Comparison of ENCODE assay signal across 16 cellular contexts in the genomic region with DNA sequence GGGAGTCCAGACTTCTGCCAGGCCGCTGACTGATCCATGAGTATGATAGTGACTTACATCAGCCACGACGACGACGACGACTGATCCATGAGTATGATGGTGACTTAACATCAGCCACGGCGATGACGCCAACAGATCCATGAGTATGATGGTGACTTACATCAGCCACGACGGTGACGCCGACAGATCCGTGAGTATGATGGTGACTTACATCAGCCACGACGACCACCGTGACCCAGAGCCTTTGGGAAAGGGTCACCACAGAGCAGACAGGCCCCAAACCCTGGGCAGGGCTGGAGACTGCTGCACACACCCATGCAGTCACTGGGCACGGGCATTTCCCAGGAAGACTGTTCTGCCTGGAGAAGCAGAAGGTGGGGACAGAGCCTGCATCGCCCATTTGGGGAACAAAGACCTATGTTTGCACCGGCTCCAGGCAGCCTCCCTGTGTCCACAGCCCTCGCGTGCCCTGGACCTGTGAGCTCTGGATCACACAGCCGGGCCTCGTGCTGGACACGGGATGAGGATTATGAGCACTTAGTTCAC.
"Had no signal": no experiment of that assay in that cellular context is flagged by ENCODE, and none has a peak within 500 bp of the region (broad histone marks: within the 10 kb centered on the region; RNA-seq: fewer than 3 reads in every experiment).

No MANE protein-coding gene starts in this region.

- H3K9me3 Mint-ChIP-seq: activated B cell treated with CpG ODN at 0.5 μM for 24 hours; activated CD4-positive, alpha-beta T cell treated with anti-CD3 and anti-CD28 coated beads, Interleukin-2, amount 10 ng/mL, durations not matched to agents 7 days and 5 days; activated T-helper 17 cell treated with anti-CD3 and anti-CD28 coated beads, Interleukin-2, amount 50 U/mL, for 72 hours; nephron progenitor cell had no signal

- H3K36me3 ChIP-seq: ascending aorta, breast epithelium had no signal

- H3K4me1 ChIP-seq: ascending aorta, breast epithelium had no signal

- H3K27ac Mint-ChIP-seq: activated B cell treated with CpG ODN at 0.5 μM for 24 hours; activated CD4-positive, alpha-beta T cell treated with anti-CD3 and anti-CD28 coated beads, Interleukin-2, amount 10 ng/mL, durations not matched to agents 7 days and 5 days; activated T-helper 17 cell treated with anti-CD3 and anti-CD28 coated beads, Interleukin-2, amount 50 U/mL, for 72 hours; nephron progenitor cell; stimulated activated naive B cell treated with anti-CD40 and anti-IgM and Interleukin-4, amounts not matched to agents 10 μg/mL and 1 μg/mL and 100 μg/mL, for 72 hours; T-helper 17 cell had no signal

- H3K4me1 Mint-ChIP-seq: activated B cell treated with CpG ODN at 0.5 μM for 24 hours; activated CD4-positive, alpha-beta T cell treated with anti-CD3 and anti-CD28 coated beads, Interleukin-2, amount 10 ng/mL, durations not matched to agents 7 days and 5 days; activated T-helper 17 cell treated with anti-CD3 and anti-CD28 coated beads, Interleukin-2, amount 50 U/mL, for 72 hours; stimulated activated naive B cell treated with anti-CD40 and anti-IgM and Interleukin-4, amounts not matched to agents 10 μg/mL and 1 μg/mL and 100 μg/mL, for 72 hours had no signal

- H3K4me3 ChIP-seq: ascending aorta, breast epithelium, dorsolateral prefrontal cortex had no signal

- H3K9me3 ChIP-seq: ascending aorta, breast epithelium had no signal

- DNase-seq: activated B cell treated with CpG ODN at 0.5 μM for 24 hours; activated CD4-positive, alpha-beta T cell treated with anti-CD3 and anti-CD28 coated beads, Interleukin-2, amount 10 ng/mL, durations not matched to agents 7 days and 5 days; activated naive CD4-positive, alpha-beta T cell treated with Interleukin-2 at 50 U/mL for 16 hours; activated T-cell treated with anti-CD3 and anti-CD28 coated beads for 4 hours; left ventricle myocardium superior; mesendoderm; nephron progenitor cell; stimulated activated naive B cell treated with anti-CD40 and anti-IgM and Interleukin-4, amounts not matched to agents 10 μg/mL and 1 μg/mL and 100 μg/mL, for 72 hours; substantia nigra; T-helper 17 cell had no signal

- H3K27me3 Mint-ChIP-seq: activated B cell treated with CpG ODN at 0.5 μM for 24 hours; activated CD4-positive, alpha-beta T cell treated with anti-CD3 and anti-CD28 coated beads, Interleukin-2, amount 10 ng/mL, durations not matched to agents 7 days and 5 days had no signal

- H3K27me3 ChIP-seq: ascending aorta had no signal

- H3K27ac ChIP-seq: ascending aorta, breast epithelium, dorsolateral prefrontal cortex had no signal

- H3K4me3 Mint-ChIP-seq: activated B cell treated with CpG ODN at 0.5 μM for 24 hours; activated CD4-positive, alpha-beta T cell treated with anti-CD3 and anti-CD28 coated beads, Interleukin-2, amount 10 ng/mL, durations not matched to agents 7 days and 5 days; activated T-helper 17 cell treated with anti-CD3 and anti-CD28 coated beads, Interleukin-2, amount 50 U/mL, for 72 hours; nephron progenitor cell; stimulated activated naive B cell treated with anti-CD40 and anti-IgM and Interleukin-4, amounts not matched to agents 10 μg/mL and 1 μg/mL and 100 μg/mL, for 72 hours; T-helper 17 cell had no signal

- FAIRE-seq: endometrium, keratinocyte had no signal

- H3K36me3 Mint-ChIP-seq: stimulated activated naive B cell treated with anti-CD40 and anti-IgM and Interleukin-4, amounts not matched to agents 10 μg/mL and 1 μg/mL and 100 μg/mL, for 72 hours had no signal

- ATAC-seq: activated T-helper 17 cell treated with anti-CD3 and anti-CD28 coated beads, Interleukin-2, amount 50 U/mL, for 72 hours; left ventricle myocardium superior; stimulated activated naive B cell treated with anti-CD40 and anti-IgM and Interleukin-4, amounts not matched to agents 10 μg/mL and 1 μg/mL and 100 μg/mL, for 72 hours; T-helper 17 cell had no signal
